In the genomic region with DNA sequence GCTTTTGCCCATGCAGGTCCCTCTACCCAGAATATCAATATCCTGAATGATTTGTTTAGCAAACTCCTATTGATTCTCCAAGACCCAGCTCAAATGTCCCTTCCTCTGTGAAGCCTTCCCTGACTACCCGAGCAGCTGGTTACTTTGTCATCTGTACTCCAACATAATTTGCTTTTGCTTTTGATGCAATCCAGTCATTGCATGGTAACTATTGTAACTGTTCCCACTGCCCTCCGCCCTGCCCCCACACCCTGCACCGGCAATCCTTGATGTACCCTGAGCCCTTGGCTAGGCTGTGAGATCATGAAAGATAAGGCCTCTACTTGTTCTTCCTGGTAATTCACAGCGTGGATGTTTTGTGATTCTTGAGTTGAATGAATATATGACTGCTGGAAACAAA, we compare ENCODE assay signal across 19 cellular contexts.
DNase-seq lines count a peak whose midpoint lies in the region; ATAC-seq, FAIRE-seq and TF ChIP-seq lines count a peak whose summit lies in the region.
"Had no signal": no experiment of that assay in that cellular context is flagged by ENCODE, and none has a peak within 500 bp of the region (broad histone marks: within the 10 kb centered on the region; RNA-seq: fewer than 3 reads in every experiment).

No MANE protein-coding gene starts in this region.

- H3K4me1 ChIP-seq in BLaER1: peaks cover 58% of the 10 kb centered on the region
- H3K4me1 ChIP-seq in K562 (replicated peaks in 1 of 2; ENCODE audit: control insufficient read depth in 2 of 2, insufficient read depth in 2 of 2, low read length in 2 of 2): peaks cover 12 to 15% of the 10 kb centered on the region in 2 experiments; a peak in 4 of 5 replicates
- H3K4me1 ChIP-seq: stomach had no signal

- H3K4me2 ChIP-seq in BLaER1: peak overlapping the region; percentile 82
- H3K4me2 ChIP-seq in K562 (ENCODE audit: insufficient read depth, low read length): no peak overlapping the region

- BruUV-seq in K562 (replicated peaks; lab: Mats Ljungman, UMichigan): no TSS peak

- DNase-seq in K562 (ENCODE audit: extremely low read depth in 1 of 4, low spot score in 3 of 4): no peak
- DNase-seq in naive B cell: no peak
- DNase-seq in NCI-H2196 (lab: John Stamatoyannopoulos, UW; ENCODE audit: unreplicated experiment): no peak
- no peak for DNase-seq in naive thymus-derived CD8-positive, alpha-beta T cell
- DNase-seq in DMS153 treated with DMSO at 0.1 percent for 48 hours (lab: John Stamatoyannopoulos, UW; ENCODE audit: unreplicated experiment): no peak
- no peak for DNase-seq in mesothelial cell of epicardium (ENCODE audit: low spot score in 2 of 2, unreplicated experiment in 2 of 2)
- DNase-seq: activated CD4-positive, alpha-beta T cell treated with anti-CD3 and anti-CD28 coated beads, Interleukin-2, amount 10 ng/mL, durations not matched to agents 7 days and 5 days; activated naive CD8-positive, alpha-beta T cell treated with anti-CD3 and anti-CD28 coated beads for 36 hours; foreskin melanocyte; H9; hypothalamus; NCI-H1694 treated with DMSO at 0.1 percent for 48 hours; occipital lobe; Right ventricle myocardium superior had no signal

- intact Hi-C loops in K562 (cut with micrococcal nuclease): no loop called here

- POLR2A ChIA-PET in K562 (lab: Yijun Ruan, JAX): interaction anchor here (1.1 to 1.3 kb wide), 3 partner anchors 8 to 177 kb away, joined by 3 read pairs; no protein-coding TSS in a partner anchor
- POLR2A ChIA-PET in naive thymus-derived CD8-positive, alpha-beta T cell (lab: Charles Lee): no interaction called here

- H3K9me3 ChIP-seq in BLaER1 (no peaks in the 10 kb centered on the region), K562 (replicated peaks; ENCODE audit: control insufficient read depth, insufficient read depth, low read depth, low read length) (no peaks in the 10 kb centered on the region)
- H3K9me3 ChIP-seq: stomach had no signal

- no peak for TF ChIP-seq EP300 in K562 (IDR thresholded peaks at IDR 0.05; ENCODE audit: low read length)

- peaks cover 2% of the 10 kb centered on the region for H3K27me3 Mint-ChIP-seq in IgD-negative memory B cell
- no peaks in the 10 kb centered on the region for H3K27me3 Mint-ChIP-seq in naive B cell
- peaks cover 0 to 5% (median 0%) of the 10 kb centered on the region in 5 donors for H3K27me3 Mint-ChIP-seq in naive thymus-derived CD8-positive, alpha-beta T cell
- H3K27me3 Mint-ChIP-seq in mesothelial cell of epicardium (ENCODE audit: low read depth): no peaks in the 10 kb centered on the region
- H3K27me3 Mint-ChIP-seq: activated CD4-positive, alpha-beta T cell treated with anti-CD3 and anti-CD28 coated beads, Interleukin-2, amount 10 ng/mL, durations not matched to agents 7 days and 5 days; activated naive CD8-positive, alpha-beta T cell treated with anti-CD3 and anti-CD28 coated beads for 36 hours had no signal

- no peak overlapping the region for H2AFZ ChIP-seq in K562 (ENCODE audit: low read depth, low read length)

- H3K9ac ChIP-seq in BLaER1: no peak overlapping the region
- H3K9ac ChIP-seq in K562 (ENCODE audit: insufficient read depth in 1 of 2, low read depth in 2 of 2, low read length in 2 of 2): no peak overlapping the region

- H3K4me3 Mint-ChIP-seq in IgD-negative memory B cell: peak overlapping the region in 2 of 4 donors; percentile 37 to 75
- H3K4me3 Mint-ChIP-seq in naive B cell: peak overlapping the region in 6 of 8 donors; percentile 29 to 81 (median 66)
- H3K4me3 Mint-ChIP-seq in naive thymus-derived CD8-positive, alpha-beta T cell: no peak overlapping the region
- H3K4me3 Mint-ChIP-seq in mesothelial cell of epicardium: no peak overlapping the region
- H3K4me3 Mint-ChIP-seq: activated CD4-positive, alpha-beta T cell treated with anti-CD3 and anti-CD28 coated beads, Interleukin-2, amount 10 ng/mL, durations not matched to agents 7 days and 5 days; activated naive CD8-positive, alpha-beta T cell treated with anti-CD3 and anti-CD28 coated beads for 36 hours; activated T-helper 1 cell treated with anti-CD3 and anti-CD28 coated beads, Interleukin-12 subunit alpha, Interleukin-12 subunit beta, Interleukin-2, Interleukin-4 antibody, amounts not matched to agents 30 ng/mL and 10 ng/mL and 1 ng/mL, durations not matched to agents 14 hours and 24 hours and 36 hours; CD14-positive monocyte; H9 had no signal

- no peaks in the 10 kb centered on the region for H3K9me1 ChIP-seq in K562 (ENCODE audit: control insufficient read depth, insufficient read depth, low read length)

- ATAC-seq in K562: no peak; the same call in 2 of the 3 replicates
- ATAC-seq in naive B cell (ENCODE audit: low read depth in 2 of 2): no peak
- ATAC-seq in naive thymus-derived CD8-positive, alpha-beta T cell: no peak

- peak overlapping the region in 2 of 3 donors; percentile 46 to 94 for H3K27ac Mint-ChIP-seq in IgD-negative memory B cell
- peak overlapping the region in 5 of 6 donors; percentile 51 to 91 (median 72) for H3K27ac Mint-ChIP-seq in naive B cell
- H3K27ac Mint-ChIP-seq in naive thymus-derived CD8-positive, alpha-beta T cell: no peak overlapping the region
- no peak overlapping the region for H3K27ac Mint-ChIP-seq in mesothelial cell of epicardium
- H3K27ac Mint-ChIP-seq: activated CD4-positive, alpha-beta T cell treated with anti-CD3 and anti-CD28 coated beads, Interleukin-2, amount 10 ng/mL, durations not matched to agents 7 days and 5 days; activated naive CD8-positive, alpha-beta T cell treated with anti-CD3 and anti-CD28 coated beads for 36 hours; activated T-helper 1 cell treated with anti-CD3 and anti-CD28 coated beads, Interleukin-12 subunit alpha, Interleukin-12 subunit beta, Interleukin-2, Interleukin-4 antibody, amounts not matched to agents 30 ng/mL and 10 ng/mL and 1 ng/mL, durations not matched to agents 14 hours and 24 hours and 36 hours had no signal

- H3K9me3 Mint-ChIP-seq in IgD-negative memory B cell: no peaks in the 10 kb centered on the region
- peaks cover 0 to 5% (median 0%) of the 10 kb centered on the region in 7 donors for H3K9me3 Mint-ChIP-seq in naive B cell
- H3K9me3 Mint-ChIP-seq in naive thymus-derived CD8-positive, alpha-beta T cell: no peaks in the 10 kb centered on the region
- no peaks in the 10 kb centered on the region for H3K9me3 Mint-ChIP-seq in mesothelial cell of epicardium
- H3K9me3 Mint-ChIP-seq: activated CD4-positive, alpha-beta T cell treated with anti-CD3 and anti-CD28 coated beads, Interleukin-2, amount 10 ng/mL, durations not matched to agents 7 days and 5 days; activated naive CD8-positive, alpha-beta T cell treated with anti-CD3 and anti-CD28 coated beads for 36 hours; activated T-helper 1 cell treated with anti-CD3 and anti-CD28 coated beads, Interleukin-12 subunit alpha, Interleukin-12 subunit beta, Interleukin-2, Interleukin-4 antibody, amounts not matched to agents 30 ng/mL and 10 ng/mL and 1 ng/mL, durations not matched to agents 14 hours and 24 hours and 36 hours; H9 had no signal

- no peaks in the 10 kb centered on the region for H4K20me1 ChIP-seq in BLaER1
- no peaks in the 10 kb centered on the region for H4K20me1 ChIP-seq in K562 (replicated peaks; ENCODE audit: control insufficient read depth, insufficient read depth, low read length)

- FAIRE-seq in K562 (lab: Jason Lieb, UNC): peak; percentile 76

- TF ChIP-seq CTCF in K562 (IDR thresholded peaks at IDR 0.05 in 2 of 3, conservative IDR thresholded peaks at IDR 0.05 in 1 of 3; ENCODE audit: insufficient read depth in 2 of 3, low read depth in 1 of 3, low read length in 3 of 3) (no peak), mesothelial cell of epicardium (IDR thresholded peaks at IDR 0.05; ENCODE audit: unreplicated experiment) (no peak)

- in situ Hi-C loops in K562 (cut with MboI): no loop called here

- no peak for TF ChIP-seq RAD21 in K562 (CRISPR knock-in tag; conservative IDR thresholded peaks at IDR 0.05 in 1 of 2, IDR thresholded peaks at IDR 0.05 in 1 of 2)

- H3K36me3 Mint-ChIP-seq in IgD-negative memory B cell (peaks cover 1% of the 10 kb centered on the region), naive B cell (no peaks in the 10 kb centered on the region), mesothelial cell of epicardium (no peaks in the 10 kb centered on the region)
- no peaks in the 10 kb centered on the region for H3K36me3 Mint-ChIP-seq in naive thymus-derived CD8-positive, alpha-beta T cell
- H3K36me3 Mint-ChIP-seq: activated naive CD8-positive, alpha-beta T cell treated with anti-CD3 and anti-CD28 coated beads for 36 hours had no signal

- H3K27me3 ChIP-seq in BLaER1 (no peaks in the 10 kb centered on the region), K562 (ENCODE audit: control insufficient read depth in 2 of 2, insufficient read depth in 2 of 2, low read length in 2 of 2) (no peaks in the 10 kb centered on the region)

- CTCF ChIA-PET in K562 (lab: Yijun Ruan, JAX; ENCODE audit: low intra/inter-chr PET ratio): no interaction called here

- no peak overlapping the region for H3K4me3 ChIP-seq in BLaER1
- no peak overlapping the region for H3K4me3 ChIP-seq in K562
- H3K4me3 ChIP-seq: stomach had no signal

- TF ChIP-seq POLR2A in K562 (conservative IDR thresholded peaks at IDR 0.05): no peak

- WGBS in K562 (ENCODE audit: insufficient coverage, low coverage, missing lambda C conversion rate): 38% methylated on average over 4 of the region's 4 CpGs

- no peaks in the 10 kb centered on the region for H3K79me2 ChIP-seq in K562 (ENCODE audit: control insufficient read depth, insufficient read depth, low read length)

- H3K27ac ChIP-seq in BLaER1: peak overlapping the region; percentile 64; the same call in 1 of the 2 replicates
- H3K27ac ChIP-seq in K562 (ENCODE audit: extremely low read depth, low read depth, low read length): no peak overlapping the region
- H3K27ac ChIP-seq: stomach had no signal

- no peaks in the 10 kb centered on the region for H3K36me3 ChIP-seq in BLaER1
- no peaks in the 10 kb centered on the region for H3K36me3 ChIP-seq in K562 (ENCODE audit: control insufficient read depth, insufficient read depth, low read length)
- H3K36me3 ChIP-seq: stomach had no signal

- H3K4me1 Mint-ChIP-seq in IgD-negative memory B cell (peaks cover 38 to 54% (median 47%) of the 10 kb centered on the region in 3 donors), naive B cell (peaks cover 55 to 80% (median 59%) of the 10 kb centered on the region in 3 donors), mesothelial cell of epicardium (peaks cover 14% of the 10 kb centered on the region)
- H3K4me1 Mint-ChIP-seq in naive thymus-derived CD8-positive, alpha-beta T cell: peaks cover 0 to 43% (median 0%) of the 10 kb centered on the region in 4 donors
- H3K4me1 Mint-ChIP-seq: activated CD4-positive, alpha-beta T cell treated with anti-CD3 and anti-CD28 coated beads, Interleukin-2, amount 10 ng/mL, durations not matched to agents 7 days and 5 days; activated naive CD8-positive, alpha-beta T cell treated with anti-CD3 and anti-CD28 coated beads for 36 hours had no signal

TF ChIP-seq in K562, 482 proteins besides CTCF, POLR2A, EP300 and RAD21 (continues in another document):
- no peak for TF ChIP-seq CBFB (CRISPR knock-in tag; IDR thresholded peaks at IDR 0.05)
- no peak for TF ChIP-seq ZNF431 (CRISPR knock-in tag; IDR thresholded peaks at IDR 0.05)
- TF ChIP-seq GABPA (tag; conservative IDR thresholded peaks at IDR 0.05; ENCODE audit: low read depth): no peak

Comparison
In these comparisons a context has a peak if more than half of its experiments do, and no peak if none do; other contexts are left out.
1. H3K27ac Mint-ChIP-seq: peak in IgD-negative memory B cell (2 of 3) and naive B cell (5 of 6); none in naive thymus-derived CD8-positive, alpha-beta T cell (0 of 10) and mesothelial cell of epicardium (single experiment).
2. H3K4me3 Mint-ChIP-seq: peak in naive B cell (6 of 8); none in naive thymus-derived CD8-positive, alpha-beta T cell (0 of 10) and mesothelial cell of epicardium (single experiment).